Comparison of ENCODE assay signal across 24 cellular contexts in the genomic region with DNA sequence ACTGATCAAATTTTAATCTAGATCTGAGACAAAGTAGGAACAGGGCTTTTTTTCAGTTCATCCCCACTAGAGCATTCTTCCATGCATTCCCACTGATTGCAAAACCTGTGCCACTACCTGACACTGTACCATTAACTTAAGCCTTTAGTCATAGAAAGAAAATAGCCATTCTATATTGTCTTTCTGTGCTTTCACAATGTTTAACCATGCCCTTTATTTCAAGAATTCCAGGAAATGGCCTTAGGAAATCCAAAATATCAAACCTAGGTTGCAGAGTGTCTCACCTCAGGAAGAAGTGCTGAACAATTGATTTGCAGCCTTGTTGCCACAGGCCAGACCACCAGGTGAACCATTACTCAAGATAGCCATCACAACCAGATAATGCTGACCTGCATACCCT. TPM values are rescaled to one million over a fixed set of nuclear protein-coding genes. Genes with fewer than 3 reads are reported as not detected.
DNase-seq lines count a peak whose midpoint lies in the region; ATAC-seq and TF ChIP-seq lines count a peak whose summit lies in the region.
"Had no signal": no experiment of that assay in that cellular context is flagged by ENCODE, and none has a peak within 500 bp of the region (broad histone marks: within the 10 kb centered on the region; RNA-seq: fewer than 3 reads in every experiment).

No MANE protein-coding gene starts in this region.

- H3K27me3 ChIP-seq in HUES64 (ENCODE audit: insufficient read depth, low read length) (no peaks in the 10 kb centered on the region), mammary epithelial cell (ENCODE audit: insufficient read depth, low read length) (no peaks in the 10 kb centered on the region), iPS-20b (ENCODE audit: insufficient read depth, low read length) (no peaks in the 10 kb centered on the region)
- H3K27me3 ChIP-seq: neutrophil, SJCRH30 had no signal

- POLR2A ChIA-PET in T-cell (lab: Charles Lee): no interaction called here
- POLR2A ChIA-PET in activated CD4-positive, alpha-beta memory T cell treated with anti-CD3 and anti-CD28 coated beads for 36 hours (lab: Charles Lee): no interaction called here

- H3K36me3 ChIP-seq in HUES64 (ENCODE audit: insufficient read depth, low read length) (no peaks in the 10 kb centered on the region), mammary epithelial cell (ENCODE audit: insufficient read depth, low read length) (no peaks in the 10 kb centered on the region), iPS-20b (ENCODE audit: insufficient read depth, low read depth, low read length) (no peaks in the 10 kb centered on the region)
- H3K36me3 ChIP-seq: neutrophil, SJCRH30, thoracic aorta had no signal

- no peaks in the 10 kb centered on the region for H3K27me3 Mint-ChIP-seq in T-cell
- H3K27me3 Mint-ChIP-seq in activated CD4-positive, alpha-beta memory T cell treated with anti-CD3 and anti-CD28 coated beads for 36 hours: no peaks in the 10 kb centered on the region
- H3K27me3 Mint-ChIP-seq: activated naive CD4-positive, alpha-beta T cell treated with anti-CD3 and anti-CD28 coated beads, Interleukin-2, amount 50 U/mL, for 24 hours; dendritic cell treated with granulocyte-macrophage colony-stimulating factor and Interleukin-4, amounts not matched to agents 40 ng/mL and 50 ng/mL, for 4 days; memory B cell; stimulated activated naive CD8-positive, alpha-beta T cell treated with anti-CD3 and anti-CD28 coated beads, Interleukin-15, Interleukin-2, amounts not matched to agents 100 ng/mL and 50 ng/mL, for 24 hours had no signal

- H3K36me3 Mint-ChIP-seq in T-cell: no peaks in the 10 kb centered on the region
- H3K36me3 Mint-ChIP-seq in activated CD4-positive, alpha-beta memory T cell treated with anti-CD3 and anti-CD28 coated beads for 36 hours: no peaks in the 10 kb centered on the region
- H3K36me3 Mint-ChIP-seq: CD4-positive, CD25-positive, alpha-beta regulatory T cell; memory B cell had no signal

- H3K4me3 Mint-ChIP-seq in T-cell: no peak overlapping the region
- no peak overlapping the region for H3K4me3 Mint-ChIP-seq in activated CD4-positive, alpha-beta memory T cell treated with anti-CD3 and anti-CD28 coated beads for 36 hours
- H3K4me3 Mint-ChIP-seq: activated naive CD4-positive, alpha-beta T cell treated with anti-CD3 and anti-CD28 coated beads, Interleukin-2, amount 50 U/mL, for 24 hours; CD4-positive, CD25-positive, alpha-beta regulatory T cell; dendritic cell treated with granulocyte-macrophage colony-stimulating factor and Interleukin-4, amounts not matched to agents 40 ng/mL and 50 ng/mL, for 4 days; memory B cell; stimulated activated naive CD8-positive, alpha-beta T cell treated with anti-CD3 and anti-CD28 coated beads, Interleukin-15, Interleukin-2, amounts not matched to agents 100 ng/mL and 50 ng/mL, for 24 hours had no signal

- H2AFZ ChIP-seq in mammary epithelial cell (ENCODE audit: low read depth, low read length): no peak overlapping the region

- intact Hi-C loops in mammary epithelial cell (cut with micrococcal nuclease): no loop called here
- intact Hi-C loops in activated CD4-positive, alpha-beta memory T cell treated with anti-CD3 and anti-CD28 coated beads for 36 hours (cut with micrococcal nuclease): loop anchor here (5.0 kb wide), 1 partner anchor 52 kb away; no protein-coding TSS in a partner anchor

- peak overlapping the region; percentile 88 for H3K27ac ChIP-seq in HUES64 (ENCODE audit: low read depth, low read length)
- peak overlapping the region; percentile 40 for H3K27ac ChIP-seq in mammary epithelial cell (ENCODE audit: insufficient read depth, low read depth, low read length)
- peak overlapping the region; percentile 62 for H3K27ac ChIP-seq in iPS-20b (ENCODE audit: low read length)
- H3K27ac ChIP-seq: epithelial cell of prostate, neutrophil, SJCRH30, thoracic aorta had no signal

- H3K4me1 ChIP-seq in HUES64 (ENCODE audit: insufficient read depth, low read length) (peaks cover 45% of the 10 kb centered on the region), mammary epithelial cell (ENCODE audit: insufficient read depth, low read length) (peaks cover 44% of the 10 kb centered on the region), iPS-20b (ENCODE audit: insufficient read depth, low read length) (peaks cover 35% of the 10 kb centered on the region)

- H3K27ac Mint-ChIP-seq in T-cell: no peak overlapping the region
- no peak overlapping the region for H3K27ac Mint-ChIP-seq in activated CD4-positive, alpha-beta memory T cell treated with anti-CD3 and anti-CD28 coated beads for 36 hours
- H3K27ac Mint-ChIP-seq: activated naive CD4-positive, alpha-beta T cell treated with anti-CD3 and anti-CD28 coated beads, Interleukin-2, amount 50 U/mL, for 24 hours; CD4-positive, CD25-positive, alpha-beta regulatory T cell; dendritic cell treated with granulocyte-macrophage colony-stimulating factor and Interleukin-4, amounts not matched to agents 40 ng/mL and 50 ng/mL, for 4 days; memory B cell; stimulated activated naive CD8-positive, alpha-beta T cell treated with anti-CD3 and anti-CD28 coated beads, Interleukin-15, Interleukin-2, amounts not matched to agents 100 ng/mL and 50 ng/mL, for 24 hours had no signal

- H3K4me1 Mint-ChIP-seq in T-cell: peaks cover 5 to 15% (median 6%) of the 10 kb centered on the region in 3 donors
- peaks cover 24% of the 10 kb centered on the region for H3K4me1 Mint-ChIP-seq in activated CD4-positive, alpha-beta memory T cell treated with anti-CD3 and anti-CD28 coated beads for 36 hours (ENCODE audit: low read depth)

- peak overlapping the region; percentile 31 for H3K4me2 ChIP-seq in mammary epithelial cell (ENCODE audit: insufficient read depth, low read depth, low read length)

- H3K4me3 ChIP-seq in HUES64 (ENCODE audit: low read length): no peak overlapping the region
- H3K4me3 ChIP-seq in mammary epithelial cell (replicated peaks in 1 of 3; ENCODE audit: insufficient read depth in 1 of 3, low read depth in 2 of 3, low read length in 3 of 3): no peak overlapping the region
- H3K4me3 ChIP-seq in iPS-20b (ENCODE audit: low read length): peak overlapping the region; percentile 13; the same call in 1 of the 2 replicates
- no peak overlapping the region for H3K4me3 ChIP-seq in skeletal muscle cell (ENCODE audit: low read depth, low read length)
- H3K4me3 ChIP-seq: K562, SJCRH30, thoracic aorta had no signal

- H3K9ac ChIP-seq in HUES64 (ENCODE audit: low read depth, low read length): peak overlapping the region; percentile 1; the same call in 1 of the 2 replicates
- no peak overlapping the region for H3K9ac ChIP-seq in mammary epithelial cell (ENCODE audit: insufficient read depth, low read length)
- H3K9ac ChIP-seq in iPS-20b (ENCODE audit: low read depth, low read length): peak overlapping the region; percentile 40; the same call in 1 of the 2 replicates

- dilution Hi-C loops in mammary epithelial cell (cut with HindIII; ENCODE audit: low sequenced_read_pairs): no loop called here

- DNase-seq in mammary epithelial cell (no peak), skeletal muscle cell (ENCODE audit: low read depth) (peak; percentile 21), T-cell (no peak), SKM-1 treated with dmso at 0.1 percent for 144 hours (lab: John Stamatoyannopoulos, UW; ENCODE audit: unreplicated experiment) (no peak), pons (ENCODE audit: low spot score) (no peak)
- DNase-seq in activated CD4-positive, alpha-beta memory T cell treated with anti-CD3 and anti-CD28 coated beads for 36 hours: no peak
- DNase-seq: activated CD4-positive, alpha-beta T cell treated with anti-CD3 and anti-CD28 coated beads, Interleukin-2, amount 50 U/mL, for 48 hours; activated CD8-positive, alpha-beta memory T cell treated with anti-CD3 and anti-CD28 coated beads, Interleukin-2, amount 50 U/mL, for 4 hours; CD4-positive, CD25-positive, alpha-beta regulatory T cell; head of caudate nucleus; kidney glomerular epithelial cell; NCI-H1105 treated with DMSO at 0.1 percent for 48 hours; NCI-H2029; SJCRH30 had no signal

- no peaks in the 10 kb centered on the region for H3K79me2 ChIP-seq in mammary epithelial cell (ENCODE audit: insufficient read depth, low read length)

- H3K9me3 ChIP-seq in HUES64 (ENCODE audit: insufficient read depth, low read depth, low read length): no peaks in the 10 kb centered on the region
- H3K9me3 ChIP-seq in mammary epithelial cell (replicated peaks; ENCODE audit: insufficient read depth, low read length): peaks cover 6% of the 10 kb centered on the region
- no peaks in the 10 kb centered on the region for H3K9me3 ChIP-seq in iPS-20b (ENCODE audit: insufficient read depth, low read depth, low read length)
- H3K9me3 ChIP-seq: neutrophil, SJCRH30, thoracic aorta had no signal

- in situ Hi-C loops in mammary epithelial cell (cut with MboI; ENCODE audit: low sequenced_read_pairs in 2 of 2): no loop called here

- no peak for TF ChIP-seq CTCF in mammary epithelial cell (conservative IDR thresholded peaks at IDR 0.05 in 1 of 2, IDR thresholded peaks at IDR 0.05 in 1 of 2; ENCODE audit: extremely low read depth in 1 of 2, insufficient read depth in 1 of 2, low read depth in 1 of 2, low read length in 2 of 2)

- BruUV-seq in mammary epithelial cell (replicated peaks; lab: Mats Ljungman, UMichigan): no TSS peak

- no peaks in the 10 kb centered on the region for H3K9me3 Mint-ChIP-seq in T-cell
- no peaks in the 10 kb centered on the region for H3K9me3 Mint-ChIP-seq in activated CD4-positive, alpha-beta memory T cell treated with anti-CD3 and anti-CD28 coated beads for 36 hours
- H3K9me3 Mint-ChIP-seq: activated naive CD4-positive, alpha-beta T cell treated with anti-CD3 and anti-CD28 coated beads, Interleukin-2, amount 50 U/mL, for 24 hours; CD4-positive, CD25-positive, alpha-beta regulatory T cell; stimulated activated naive CD8-positive, alpha-beta T cell treated with anti-CD3 and anti-CD28 coated beads, Interleukin-15, Interleukin-2, amounts not matched to agents 100 ng/mL and 50 ng/mL, for 24 hours had no signal

- no peaks in the 10 kb centered on the region for H4K20me1 ChIP-seq in mammary epithelial cell (ENCODE audit: insufficient read depth, low read length)

- ATAC-seq in T-cell (replicated peaks in 1 of 4): no peak
- ATAC-seq: K562 had no signal

- CTCF ChIA-PET in mammary epithelial cell (lab: Charles Lee; ENCODE audit: low non-redundant PET): no interaction called here
- CTCF ChIA-PET in T-cell (lab: Charles Lee): no interaction called here
- CTCF ChIA-PET in activated CD4-positive, alpha-beta memory T cell treated with anti-CD3 and anti-CD28 coated beads for 36 hours (lab: Charles Lee): no interaction called here

RNA-seq across cellular contexts. Expression of gene TGFBR2, which starts 56.2 kb away (rescaled TPM):
- polyA plus RNA-seq in HUES64 (2013, experiment 1 of 2): 4.2 TPM
- polyA plus RNA-seq in HUES64 (2013, experiment 2 of 2): 4.4 TPM
- total RNA-seq in mammary epithelial cell: 100 to 1,000 TPM; 149 to 179 TPM
- polyA plus RNA-seq in mammary epithelial cell: 289 TPM
- 320 TPM for polyA minus RNA-seq in mammary epithelial cell
- total RNA-seq in T-cell: 100 to 1,000 TPM; 114 to 145 (median 127) TPM
- 10 to 100 TPM; 36.8 to 37.0 TPM for total RNA-seq in activated CD4-positive, alpha-beta memory T cell treated with anti-CD3 and anti-CD28 coated beads for 36 hours
